In the genomic region with DNA sequence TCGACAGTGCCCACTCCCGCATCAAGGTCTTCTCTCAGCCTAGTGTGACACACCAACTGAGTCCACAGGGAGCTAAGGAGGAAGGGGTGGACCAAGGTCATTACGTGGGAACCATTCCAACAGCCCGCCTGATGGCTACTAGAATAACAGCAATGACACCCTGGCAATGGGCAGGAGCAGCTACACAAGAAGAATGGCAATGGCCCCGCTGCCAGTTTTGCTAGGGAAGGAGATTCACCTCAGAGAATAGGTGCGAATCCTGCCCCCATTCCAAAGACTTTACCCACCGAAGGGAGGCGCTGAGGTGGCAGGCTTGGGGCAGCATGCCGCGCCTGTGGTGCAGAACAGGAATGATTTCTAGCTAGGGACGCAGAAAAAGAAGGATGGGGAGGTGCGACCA, we compare ENCODE assay signal across 1 cellular context.
TF ChIP-seq lines count a peak whose summit lies in the region.

No MANE protein-coding gene starts in this region.

TF ChIP-seq in K562, 482 proteins besides CTCF, POLR2A, EP300 and RAD21 (continued from another document):
- TF ChIP-seq, protein P1, sequence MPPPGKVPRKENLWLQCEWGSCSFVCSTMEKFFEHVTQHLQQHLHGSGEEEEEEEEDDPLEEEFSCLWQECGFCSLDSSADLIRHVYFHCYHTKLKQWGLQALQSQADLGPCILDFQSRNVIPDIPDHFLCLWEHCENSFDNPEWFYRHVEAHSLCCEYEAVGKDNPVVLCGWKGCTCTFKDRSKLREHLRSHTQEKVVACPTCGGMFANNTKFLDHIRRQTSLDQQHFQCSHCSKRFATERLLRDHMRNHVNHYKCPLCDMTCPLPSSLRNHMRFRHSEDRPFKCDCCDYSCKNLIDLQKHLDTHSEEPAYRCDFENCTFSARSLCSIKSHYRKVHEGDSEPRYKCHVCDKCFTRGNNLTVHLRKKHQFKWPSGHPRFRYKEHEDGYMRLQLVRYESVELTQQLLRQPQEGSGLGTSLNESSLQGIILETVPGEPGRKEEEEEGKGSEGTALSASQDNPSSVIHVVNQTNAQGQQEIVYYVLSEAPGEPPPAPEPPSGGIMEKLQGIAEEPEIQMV (tag; conservative IDR thresholded peaks at IDR 0.05; ENCODE audit: low read depth) = no peak
- TF ChIP-seq ZZZ3 (IDR thresholded peaks at IDR 0.05) (no peak), PTRF (tag; IDR thresholded peaks at IDR 0.05) (no peak), FOXJ2 (tag; IDR thresholded peaks at IDR 0.05) (no peak), GATAD2A (IDR thresholded peaks at IDR 0.05) (no peak), HMGN3 (IDR thresholded peaks at IDR 0.05; ENCODE audit: borderline replicate concordance, extremely low read depth, insufficient read length, low read depth, low read length) (no peak), SMARCC2 (IDR thresholded peaks at IDR 0.05; ENCODE audit: low read depth) (no peak)
